In the genomic region with DNA sequence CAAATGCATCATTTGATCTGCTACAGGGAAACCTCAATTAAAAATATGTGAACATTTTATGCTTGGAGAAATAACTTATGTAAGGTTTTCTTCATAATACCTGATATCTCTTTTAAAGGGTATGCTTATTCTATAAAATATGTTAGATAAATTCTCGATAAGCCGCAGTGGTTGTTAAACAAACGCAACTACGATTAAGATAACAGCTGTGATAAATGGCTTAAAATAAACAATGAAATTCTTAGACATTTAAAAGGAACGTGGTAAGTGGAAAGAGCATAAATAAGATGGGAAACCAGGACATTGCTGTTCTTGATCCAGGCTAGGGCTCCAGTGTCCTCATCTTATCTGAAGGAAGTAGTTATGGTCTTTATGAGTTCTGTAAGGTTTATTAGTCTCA, we compare ENCODE assay signal across 13 cellular contexts.
DNase-seq lines count a peak whose midpoint lies in the region; ATAC-seq and TF ChIP-seq lines count a peak whose summit lies in the region.
"Had no signal": no experiment of that assay in that cellular context is flagged by ENCODE, and none has a peak within 500 bp of the region (broad histone marks: within the 10 kb centered on the region; RNA-seq: fewer than 3 reads in every experiment).

No MANE protein-coding gene starts in this region.

- H3K36me3 ChIP-seq in upper lobe of right lung, result no peaks in the 10 kb centered on the region

- no peaks in the 10 kb centered on the region for H3K4me1 ChIP-seq in upper lobe of right lung

- no peak overlapping the region for H3K27ac ChIP-seq in upper lobe of right lung

- H3K27me3 ChIP-seq in upper lobe of right lung, result no peaks in the 10 kb centered on the region

- intact Hi-C loops in upper lobe of right lung (cut with DNase I), result no loop called here

- no peak for TF ChIP-seq CTCF in upper lobe of right lung (IDR thresholded peaks at IDR 0.05)

- no peak for ATAC-seq in HG02759 (IDR thresholded peaks at IDR 0.05; ENCODE audit: unreplicated experiment)
- ATAC-seq in upper lobe of right lung, result no peak

- no peak overlapping the region for H3K4me3 ChIP-seq in upper lobe of right lung

- no peaks in the 10 kb centered on the region for H3K9me3 ChIP-seq in upper lobe of right lung

- peak; percentile 24 for DNase-seq in EL
- peak; percentile 24 for DNase-seq in NCI-H69 (lab: John Stamatoyannopoulos, UW)
- peak; percentile 9 for DNase-seq in hepatic stellate cell (ENCODE audit: low spot score)
- DNase-seq in upper lobe of right lung, result no peak
- no peak for DNase-seq in activated CD4-positive, CD25-positive, alpha-beta regulatory T cell (lab: John Stamatoyannopoulos, UW)
- DNase-seq in DMS53 treated with DMSO at 0.1 percent for 48 hours (lab: John Stamatoyannopoulos, UW; ENCODE audit: unreplicated experiment), result no peak
- DNase-seq: C1 segment of cervical spinal cord, H9, NCI-H1092, NCI-H1694 treated with DMSO at 0.1 percent for 48 hours, NCI-H446 treated with DMSO at 0.1 percent for 48 hours, SHP77 treated with DMSO at 0.1 percent for 48 hours had no signal

Comparison
In these comparisons a context has a peak if more than half of its experiments do, and no peak if none do; other contexts are left out.
1. DNase-seq: peak in EL (single experiment), NCI-H69 (single experiment) and hepatic stellate cell (single experiment); none in upper lobe of right lung (single experiment), activated CD4-positive, CD25-positive, alpha-beta regulatory T cell (0 of 4) and DMS53 treated with DMSO at 0.1 percent for 48 hours (single experiment).